Comparison of ENCODE assay signal across 11 cellular contexts in the genomic region with DNA sequence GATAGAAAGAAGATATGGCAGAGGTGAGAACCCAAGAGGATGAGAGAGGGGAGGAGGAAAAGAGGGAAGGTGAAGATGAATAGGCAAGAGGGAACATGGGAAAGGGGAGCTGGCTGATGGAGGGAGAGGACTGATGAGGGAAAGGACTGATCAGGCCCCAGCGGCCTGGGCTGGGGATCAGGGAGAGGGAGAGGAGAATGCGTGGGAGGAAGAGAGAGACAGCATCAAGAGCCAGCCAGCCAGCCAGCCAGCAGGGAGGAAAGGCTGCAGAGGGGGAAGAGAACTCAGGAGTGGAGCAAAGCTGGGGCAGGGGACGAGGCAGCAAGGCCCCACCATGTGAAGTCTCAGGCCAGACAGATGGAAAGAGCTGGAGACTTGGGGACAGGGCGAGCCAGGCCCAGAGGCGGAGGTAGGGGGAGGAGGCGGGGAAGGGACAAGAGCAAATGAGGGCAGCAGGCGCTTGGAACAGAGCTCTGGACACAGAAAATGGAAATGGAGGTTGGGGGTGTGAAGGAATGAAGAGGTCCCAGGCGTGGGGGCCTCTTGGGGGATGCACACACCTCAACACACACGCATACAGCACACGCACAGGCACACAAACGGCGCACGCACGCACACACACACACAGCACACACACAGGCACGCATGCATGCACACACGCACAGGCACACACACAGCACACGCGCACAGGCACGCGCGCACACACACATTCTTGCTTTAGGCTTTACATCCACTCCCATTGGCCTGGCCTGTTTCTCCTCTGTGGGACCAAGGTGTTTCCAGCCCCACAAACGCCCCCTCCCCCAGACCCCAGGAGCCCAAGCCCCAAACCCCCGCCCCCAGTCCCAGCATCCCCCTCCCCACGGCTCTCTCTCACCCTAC. TPM values are rescaled to one million over a fixed set of nuclear protein-coding genes. Genes with fewer than 3 reads are reported as not detected.
DNase-seq lines count a peak whose midpoint lies in the region; ATAC-seq, FAIRE-seq and TF ChIP-seq lines count a peak whose summit lies in the region.
"Had no signal": no experiment of that assay in that cellular context is flagged by ENCODE, and none has a peak within 500 bp of the region (broad histone marks: within the 10 kb centered on the region; RNA-seq: fewer than 3 reads in every experiment).

No MANE protein-coding gene starts in this region.

- FAIRE-seq in kidney (lab: Jason Lieb, UNC): no peak

- H3K9me3 ChIP-seq in T-helper 17 cell (ENCODE audit: control insufficient read depth, low read length, poor library complexity, severe bottlenecking) (no peaks in the 10 kb centered on the region), kidney (ENCODE audit: control insufficient read depth in 1 of 2, low read length in 2 of 2) (no peaks in the 10 kb centered on the region)

- peak overlapping the region; percentile 100 for H3K27ac Mint-ChIP-seq in T-helper 17 cell
- peak overlapping the region; percentile 47 for H3K27ac Mint-ChIP-seq in osteocyte (ENCODE audit: unreplicated experiment)
- peak overlapping the region in 1 of 2 donors; percentile 23 for H3K27ac Mint-ChIP-seq in stimulated activated naive CD8-positive, alpha-beta T cell treated with anti-CD3 and anti-CD28 coated beads, Interleukin-15, amount 100 ng/mL, for 72 hours

- H3K4me3 ChIP-seq in fibroblast of the aortic adventitia (ENCODE audit: low read depth, low read length): no peak overlapping the region
- no peak overlapping the region for H3K4me3 ChIP-seq in kidney (ENCODE audit: low read length in 2 of 2)

- H3K9ac ChIP-seq in kidney (ENCODE audit: low read length in 2 of 2): no peak overlapping the region

- no peaks in the 10 kb centered on the region for H3K36me3 ChIP-seq in kidney (ENCODE audit: control insufficient read depth in 1 of 2, insufficient read depth in 2 of 2, low read length in 2 of 2)

- no peaks in the 10 kb centered on the region for H3K9me3 Mint-ChIP-seq in osteocyte (ENCODE audit: unreplicated experiment)
- H3K9me3 Mint-ChIP-seq in stimulated activated naive CD8-positive, alpha-beta T cell treated with anti-CD3 and anti-CD28 coated beads, Interleukin-15, amount 100 ng/mL, for 72 hours: no peaks in the 10 kb centered on the region

- in situ Hi-C loops in G401 (cut with HindIII; ENCODE audit: low sequenced_read_pairs): no loop called here

- DNase-seq in G401 (ENCODE audit: low spot score) (peak; percentile 66), T-helper 17 cell (no peak), fibroblast of the aortic adventitia (ENCODE audit: low read depth) (peak; percentile 40), osteocyte (ENCODE audit: extremely low spot score, unreplicated experiment) (no peak), pons (ENCODE audit: low spot score) (no peak), RKO (ENCODE audit: low spot score) (no peak), kidney (no peak)
- DNase-seq in stimulated activated naive CD8-positive, alpha-beta T cell treated with anti-CD3 and anti-CD28 coated beads, Interleukin-15, amount 100 ng/mL, for 72 hours: no peak
- DNase-seq: activated CD8-positive, alpha-beta memory T cell treated with anti-CD3 and anti-CD28 coated beads, Interleukin-2, amount 50 U/mL, for 4 hours; left cardiac atrium; NCI-H187 treated with DMSO at 0.1 percent for 48 hours had no signal

- H3K4me1 ChIP-seq in kidney (ENCODE audit: control insufficient read depth in 1 of 2, insufficient read depth in 1 of 2, low read depth in 1 of 2, low read length in 2 of 2): no peaks in the 10 kb centered on the region

- H3K36me3 Mint-ChIP-seq in T-helper 17 cell (ENCODE audit: low read depth): no peaks in the 10 kb centered on the region
- peaks cover 7% of the 10 kb centered on the region for H3K36me3 Mint-ChIP-seq in osteocyte (ENCODE audit: unreplicated experiment)

- no peak overlapping the region for H3K4me3 Mint-ChIP-seq in T-helper 17 cell
- H3K4me3 Mint-ChIP-seq in osteocyte (ENCODE audit: unreplicated experiment): no peak overlapping the region
- no peak overlapping the region for H3K4me3 Mint-ChIP-seq in stimulated activated naive CD8-positive, alpha-beta T cell treated with anti-CD3 and anti-CD28 coated beads, Interleukin-15, amount 100 ng/mL, for 72 hours

- intact Hi-C loops in kidney (cut with DNase I): no loop called here

- H3K4me1 Mint-ChIP-seq in T-helper 17 cell (peaks cover 50% of the 10 kb centered on the region), osteocyte (ENCODE audit: unreplicated experiment) (peaks cover 20% of the 10 kb centered on the region)
- peaks cover 44% of the 10 kb centered on the region for H3K4me1 Mint-ChIP-seq in stimulated activated naive CD8-positive, alpha-beta T cell treated with anti-CD3 and anti-CD28 coated beads, Interleukin-15, amount 100 ng/mL, for 72 hours

- H3K27me3 Mint-ChIP-seq in T-helper 17 cell: peaks cover 6% of the 10 kb centered on the region
- H3K27me3 Mint-ChIP-seq in osteocyte (ENCODE audit: unreplicated experiment): no peaks in the 10 kb centered on the region
- no peaks in the 10 kb centered on the region for H3K27me3 Mint-ChIP-seq in stimulated activated naive CD8-positive, alpha-beta T cell treated with anti-CD3 and anti-CD28 coated beads, Interleukin-15, amount 100 ng/mL, for 72 hours

- TF ChIP-seq CTCF in fibroblast of the aortic adventitia (IDR thresholded peaks at IDR 0.05; ENCODE audit: insufficient read depth, low read length): no peak
- no peak for TF ChIP-seq CTCF in osteocyte (IDR thresholded peaks at IDR 0.05)
- TF ChIP-seq CTCF in kidney (IDR thresholded peaks at IDR 0.05; ENCODE audit: borderline replicate concordance, extremely low read depth, insufficient read depth): no peak

- H3K27ac ChIP-seq in kidney (ENCODE audit: low read depth in 2 of 2, low read length in 2 of 2): no peak overlapping the region

- ATAC-seq in T-helper 17 cell: no peak
- no peak for ATAC-seq in stimulated activated naive CD8-positive, alpha-beta T cell treated with anti-CD3 and anti-CD28 coated beads, Interleukin-15, amount 100 ng/mL, for 72 hours

RNA-seq across cellular contexts. Expression of a gene that starts 12.3 kb away (rescaled TPM):
- 15.5 and 18.8 TPM in 2 replicates for total RNA-seq in G401 (2014; rRNA removed; shearing (Covaris generic))
- total RNA-seq in T-helper 17 cell: 10 to 100 TPM in 1 of 2 donors, 1 to 10 TPM in 1; 9.8 to 16.1 TPM
- 2.9 and 11.9 TPM in 2 replicates for total RNA-seq in fibroblast of the aortic adventitia (ENCODE audit: low replicate concordance)
- 32.6 and 38.5 TPM in 2 replicates for total RNA-seq in osteocyte
- 18.9 TPM for total RNA-seq in kidney
- 6.6 TPM for polyA plus RNA-seq in kidney (ENCODE audit: insufficient read depth, low read depth, low replicate concordance)

RNA-seq across cellular contexts. Expression of a gene that starts 12.4 kb away (rescaled TPM):
- total RNA-seq in G401 (2014; rRNA removed; shearing (Covaris generic)): 399 and 405 TPM in 2 replicates
- total RNA-seq in T-helper 17 cell: 100 to 1,000 TPM; 268 to 279 TPM
- 136 and 210 TPM in 2 replicates for total RNA-seq in fibroblast of the aortic adventitia (ENCODE audit: low replicate concordance)
- 302 and 354 TPM in 2 replicates for total RNA-seq in osteocyte
- total RNA-seq in kidney: 689 TPM
- 1,202 TPM for polyA plus RNA-seq in kidney (ENCODE audit: insufficient read depth, low read depth, low replicate concordance)

RNA-seq across cellular contexts. Expression of a gene that starts 27.0 kb away (rescaled TPM):
- 89.9 and 99.0 TPM in 2 replicates for total RNA-seq in G401 (2014; rRNA removed; shearing (Covaris generic))
- total RNA-seq in T-helper 17 cell (10 to 100 TPM; 37.0 to 46.9 TPM), fibroblast of the aortic adventitia (ENCODE audit: low replicate concordance) (67.7 and 102 TPM in 2 replicates), osteocyte (87.7 and 99.7 TPM in 2 replicates), kidney (35.8 TPM)
- polyA plus RNA-seq in kidney (ENCODE audit: insufficient read depth, low read depth, low replicate concordance): 18.0 TPM

RNA-seq across cellular contexts. Expression of a gene that starts 28.2 kb away (rescaled TPM):
- total RNA-seq in G401 (2014; rRNA removed; shearing (Covaris generic)): 3.3 and 7.1 TPM in 2 replicates
- under 1 TPM; 0.42 to 0.92 TPM for total RNA-seq in T-helper 17 cell
- total RNA-seq in fibroblast of the aortic adventitia (ENCODE audit: low replicate concordance): 0.09 and 2.8 TPM in 2 replicates
- 1.6 and 2.4 TPM in 2 replicates for total RNA-seq in osteocyte
- 2.1 TPM for total RNA-seq in kidney
- polyA plus RNA-seq in kidney (ENCODE audit: insufficient read depth, low read depth, low replicate concordance): 1.4 TPM

RNA-seq across cellular contexts. Expression of a gene that starts 31.9 kb away (rescaled TPM):
- 113 and 121 TPM in 2 replicates for total RNA-seq in G401 (2014; rRNA removed; shearing (Covaris generic))
- 10 to 100 TPM; 19.2 to 23.2 TPM for total RNA-seq in T-helper 17 cell
- 26.7 and 40.3 TPM in 2 replicates for total RNA-seq in fibroblast of the aortic adventitia (ENCODE audit: low replicate concordance)
- 51.6 and 54.7 TPM in 2 replicates for total RNA-seq in osteocyte
- total RNA-seq in kidney: 28.1 TPM
- polyA plus RNA-seq in kidney (ENCODE audit: insufficient read depth, low read depth, low replicate concordance): 48.5 TPM

Comparison
In these comparisons a context has a peak if more than half of its experiments do, and no peak if none do; other contexts are left out.
1. DNase-seq: peak in G401 (single experiment) and fibroblast of the aortic adventitia (single experiment); none in T-helper 17 cell (0 of 3), osteocyte (single experiment), pons (single experiment), stimulated activated naive CD8-positive, alpha-beta T cell treated with anti-CD3 and anti-CD28 coated beads, Interleukin-15, amount 100 ng/mL, for 72 hours (0 of 2), RKO (single experiment) and kidney (single experiment).